ENCODE assay signal across 1 cellular context in the genomic region with DNA sequence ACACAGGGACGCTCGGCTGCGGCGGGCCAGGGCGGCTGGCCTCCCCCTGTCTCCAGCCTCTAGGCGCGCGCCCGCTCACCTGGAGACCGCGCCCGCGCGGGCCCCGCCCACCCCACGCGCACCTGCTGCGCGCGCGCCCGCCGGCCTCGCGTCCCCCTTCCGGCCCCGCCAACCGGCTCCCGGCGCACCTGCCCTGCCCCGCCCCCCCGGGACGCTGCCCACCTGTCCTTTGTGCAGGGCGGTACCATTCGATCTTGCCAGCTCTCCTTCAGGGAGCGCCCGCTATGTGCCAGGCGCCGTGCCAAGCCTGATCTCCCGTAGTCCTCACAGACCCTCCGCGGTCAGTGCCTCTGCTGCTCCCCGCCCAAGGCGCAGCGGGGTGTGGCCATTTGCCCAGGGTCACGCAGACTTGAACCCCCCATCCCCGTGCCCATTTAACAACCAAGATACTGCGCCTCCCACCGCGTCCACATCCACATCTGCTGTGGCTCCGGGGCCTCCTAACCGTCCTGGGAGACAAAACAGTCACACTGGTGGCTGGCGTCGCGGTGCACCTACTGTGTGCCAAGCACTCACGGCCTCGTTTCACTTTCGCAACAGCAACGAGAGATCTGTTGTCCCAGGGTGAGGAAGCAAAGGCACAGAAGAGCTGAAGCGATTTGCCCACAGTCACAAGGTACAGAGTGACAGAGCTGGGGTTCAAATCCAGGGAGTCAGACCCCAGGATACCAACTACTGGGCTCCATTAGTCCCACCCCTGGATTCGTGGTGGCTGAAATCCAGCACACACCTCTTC.
TF ChIP-seq lines count a peak whose summit lies in the region.

No MANE protein-coding gene starts in this region.

TF ChIP-seq in HEK293, 187 proteins besides CTCF, POLR2A, EP300 and RAD21 (continued from another document and continues in another):
- TF ChIP-seq, protein P1, sequence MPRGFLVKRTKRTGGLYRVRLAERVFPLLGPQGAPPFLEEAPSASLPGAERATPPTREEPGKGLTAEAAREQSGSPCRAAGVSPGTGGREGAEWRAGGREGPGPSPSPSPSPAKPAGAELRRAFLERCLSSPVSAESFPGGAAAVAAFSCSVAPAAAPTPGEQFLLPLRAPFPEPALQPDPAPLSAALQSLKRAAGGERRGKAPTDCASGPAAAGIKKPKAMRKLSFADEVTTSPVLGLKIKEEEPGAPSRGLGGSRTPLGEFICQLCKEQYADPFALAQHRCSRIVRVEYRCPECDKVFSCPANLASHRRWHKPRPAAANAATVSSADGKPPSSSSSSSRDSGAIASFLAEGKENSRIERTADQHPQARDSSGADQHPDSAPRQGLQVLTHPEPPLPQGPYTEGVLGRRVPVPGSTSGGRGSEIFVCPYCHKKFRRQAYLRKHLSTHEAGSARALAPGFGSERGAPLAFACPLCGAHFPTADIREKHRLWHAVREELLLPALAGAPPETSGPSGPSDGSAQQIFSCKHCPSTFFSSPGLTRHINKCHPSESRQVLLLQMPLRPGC (tag by site-specific recombination; IDR thresholded peaks at IDR 0.05) = no peak
- TF ChIP-seq KLF9 (tag by site-specific recombination; IDR thresholded peaks at IDR 0.05; ENCODE audit: low read depth) = 0 out of 2 replicates have a peak, but pooled peaks have one; percentile 13
- no peak for TF ChIP-seq ZNF560 (tag by site-specific recombination; IDR thresholded peaks at IDR 0.05; ENCODE audit: borderline replicate concordance)
- 0 out of 2 replicates have a peak, but pooled peaks have one; percentile 24 for TF ChIP-seq BCL11A (tag by site-specific recombination; IDR thresholded peaks at IDR 0.05; ENCODE audit: low read depth)
- TF ChIP-seq, protein P2, sequence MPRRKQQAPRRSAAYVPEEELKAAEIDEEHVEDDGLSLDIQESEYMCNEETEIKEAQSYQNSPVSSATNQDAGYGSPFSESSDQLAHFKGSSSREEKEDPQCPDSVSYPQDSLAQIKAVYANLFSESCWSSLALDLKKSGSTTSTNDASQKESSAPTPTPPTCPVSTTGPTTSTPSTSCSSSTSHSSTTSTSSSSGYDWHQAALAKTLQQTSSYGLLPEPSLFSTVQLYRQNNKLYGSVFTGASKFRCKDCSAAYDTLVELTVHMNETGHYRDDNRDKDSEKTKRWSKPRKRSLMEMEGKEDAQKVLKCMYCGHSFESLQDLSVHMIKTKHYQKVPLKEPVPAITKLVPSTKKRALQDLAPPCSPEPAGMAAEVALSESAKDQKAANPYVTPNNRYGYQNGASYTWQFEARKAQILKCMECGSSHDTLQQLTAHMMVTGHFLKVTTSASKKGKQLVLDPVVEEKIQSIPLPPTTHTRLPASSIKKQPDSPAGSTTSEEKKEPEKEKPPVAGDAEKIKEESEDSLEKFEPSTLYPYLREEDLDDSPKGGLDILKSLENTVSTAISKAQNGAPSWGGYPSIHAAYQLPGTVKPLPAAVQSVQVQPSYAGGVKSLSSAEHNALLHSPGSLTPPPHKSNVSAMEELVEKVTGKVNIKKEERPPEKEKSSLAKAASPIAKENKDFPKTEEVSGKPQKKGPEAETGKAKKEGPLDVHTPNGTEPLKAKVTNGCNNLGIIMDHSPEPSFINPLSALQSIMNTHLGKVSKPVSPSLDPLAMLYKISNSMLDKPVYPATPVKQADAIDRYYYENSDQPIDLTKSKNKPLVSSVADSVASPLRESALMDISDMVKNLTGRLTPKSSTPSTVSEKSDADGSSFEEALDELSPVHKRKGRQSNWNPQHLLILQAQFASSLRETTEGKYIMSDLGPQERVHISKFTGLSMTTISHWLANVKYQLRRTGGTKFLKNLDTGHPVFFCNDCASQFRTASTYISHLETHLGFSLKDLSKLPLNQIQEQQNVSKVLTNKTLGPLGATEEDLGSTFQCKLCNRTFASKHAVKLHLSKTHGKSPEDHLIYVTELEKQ (tag by site-specific recombination; IDR thresholded peaks at IDR 0.05; ENCODE audit: borderline replicate concordance) = no peak
- no peak for TF ChIP-seq ZNF549 (tag by site-specific recombination; IDR thresholded peaks at IDR 0.05)
- no peak for TF ChIP-seq ZNF768 (tag by site-specific recombination; IDR thresholded peaks at IDR 0.05)
- TF ChIP-seq ZNF121 (tag by site-specific recombination; IDR thresholded peaks at IDR 0.05) = no peak
- no peak for TF ChIP-seq ZNF2 (tag by site-specific recombination; IDR thresholded peaks at IDR 0.05)
- TF ChIP-seq, protein P3, sequence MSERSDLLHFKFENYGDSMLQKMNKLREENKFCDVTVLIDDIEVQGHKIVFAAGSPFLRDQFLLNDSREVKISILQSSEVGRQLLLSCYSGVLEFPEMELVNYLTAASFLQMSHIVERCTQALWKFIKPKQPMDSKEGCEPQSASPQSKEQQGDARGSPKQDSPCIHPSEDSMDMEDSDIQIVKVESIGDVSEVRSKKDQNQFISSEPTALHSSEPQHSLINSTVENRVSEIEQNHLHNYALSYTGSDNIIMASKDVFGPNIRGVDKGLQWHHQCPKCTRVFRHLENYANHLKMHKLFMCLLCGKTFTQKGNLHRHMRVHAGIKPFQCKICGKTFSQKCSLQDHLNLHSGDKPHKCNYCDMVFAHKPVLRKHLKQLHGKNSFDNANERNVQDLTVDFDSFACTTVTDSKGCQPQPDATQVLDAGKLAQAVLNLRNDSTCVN (tag by site-specific recombination; optimal IDR thresholded peaks at IDR 0.05) = peak; percentile 42
- TF ChIP-seq ZNF138 (tag by site-specific recombination; IDR thresholded peaks at IDR 0.05; ENCODE audit: borderline replicate concordance) = no peak
- TF ChIP-seq ZNF174 (tag by site-specific recombination; IDR thresholded peaks at IDR 0.05) = no peak
- no peak for TF ChIP-seq REPIN1 (tag by site-specific recombination; IDR thresholded peaks at IDR 0.05; ENCODE audit: low read depth)
- TF ChIP-seq ZNF223 (tag by site-specific recombination; IDR thresholded peaks at IDR 0.05) = no peak
- no peak for TF ChIP-seq GLI2 (tag by site-specific recombination; IDR thresholded peaks at IDR 0.05; ENCODE audit: borderline replicate concordance, low read depth)
- no peak for TF ChIP-seq SCRT2 (tag by site-specific recombination; IDR thresholded peaks at IDR 0.05)
- TF ChIP-seq ZNF529 (tag by site-specific recombination; IDR thresholded peaks at IDR 0.05; ENCODE audit: insufficient replicate concordance) = no peak
- TF ChIP-seq, protein P4, sequence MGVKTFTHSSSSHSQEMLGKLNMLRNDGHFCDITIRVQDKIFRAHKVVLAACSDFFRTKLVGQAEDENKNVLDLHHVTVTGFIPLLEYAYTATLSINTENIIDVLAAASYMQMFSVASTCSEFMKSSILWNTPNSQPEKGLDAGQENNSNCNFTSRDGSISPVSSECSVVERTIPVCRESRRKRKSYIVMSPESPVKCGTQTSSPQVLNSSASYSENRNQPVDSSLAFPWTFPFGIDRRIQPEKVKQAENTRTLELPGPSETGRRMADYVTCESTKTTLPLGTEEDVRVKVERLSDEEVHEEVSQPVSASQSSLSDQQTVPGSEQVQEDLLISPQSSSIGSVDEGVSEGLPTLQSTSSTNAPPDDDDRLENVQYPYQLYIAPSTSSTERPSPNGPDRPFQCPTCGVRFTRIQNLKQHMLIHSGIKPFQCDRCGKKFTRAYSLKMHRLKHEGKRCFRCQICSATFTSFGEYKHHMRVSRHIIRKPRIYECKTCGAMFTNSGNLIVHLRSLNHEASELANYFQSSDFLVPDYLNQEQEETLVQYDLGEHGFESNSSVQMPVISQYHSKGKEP (tag by site-specific recombination; IDR thresholded peaks at IDR 0.05) = no peak
- TF ChIP-seq ZNF184 (tag by site-specific recombination; IDR thresholded peaks at IDR 0.05) = no peak
- TF ChIP-seq ZNF544 (tag by site-specific recombination; IDR thresholded peaks at IDR 0.05) = no peak
- peak; percentile 33; the same call in 1 of the 2 replicates for TF ChIP-seq ZNF341 (tag by site-specific recombination; IDR thresholded peaks at IDR 0.05; ENCODE audit: low read depth)
- no peak for TF ChIP-seq ZNF19 (tag by site-specific recombination; IDR thresholded peaks at IDR 0.05; ENCODE audit: low read depth)
- no peak for TF ChIP-seq ZNF701 (tag by site-specific recombination; IDR thresholded peaks at IDR 0.05)
- peak; percentile 87 for TF ChIP-seq KLF1 (tag by site-specific recombination; IDR thresholded peaks at IDR 0.05)
- TF ChIP-seq ZNF302 (tag by site-specific recombination; IDR thresholded peaks at IDR 0.05; ENCODE audit: low read depth) = no peak
- TF ChIP-seq PRDM1 (tag by site-specific recombination; IDR thresholded peaks at IDR 0.05) = no peak
- TF ChIP-seq ZSCAN16 (tag by site-specific recombination; IDR thresholded peaks at IDR 0.05) = no peak
- TF ChIP-seq, protein P5, sequence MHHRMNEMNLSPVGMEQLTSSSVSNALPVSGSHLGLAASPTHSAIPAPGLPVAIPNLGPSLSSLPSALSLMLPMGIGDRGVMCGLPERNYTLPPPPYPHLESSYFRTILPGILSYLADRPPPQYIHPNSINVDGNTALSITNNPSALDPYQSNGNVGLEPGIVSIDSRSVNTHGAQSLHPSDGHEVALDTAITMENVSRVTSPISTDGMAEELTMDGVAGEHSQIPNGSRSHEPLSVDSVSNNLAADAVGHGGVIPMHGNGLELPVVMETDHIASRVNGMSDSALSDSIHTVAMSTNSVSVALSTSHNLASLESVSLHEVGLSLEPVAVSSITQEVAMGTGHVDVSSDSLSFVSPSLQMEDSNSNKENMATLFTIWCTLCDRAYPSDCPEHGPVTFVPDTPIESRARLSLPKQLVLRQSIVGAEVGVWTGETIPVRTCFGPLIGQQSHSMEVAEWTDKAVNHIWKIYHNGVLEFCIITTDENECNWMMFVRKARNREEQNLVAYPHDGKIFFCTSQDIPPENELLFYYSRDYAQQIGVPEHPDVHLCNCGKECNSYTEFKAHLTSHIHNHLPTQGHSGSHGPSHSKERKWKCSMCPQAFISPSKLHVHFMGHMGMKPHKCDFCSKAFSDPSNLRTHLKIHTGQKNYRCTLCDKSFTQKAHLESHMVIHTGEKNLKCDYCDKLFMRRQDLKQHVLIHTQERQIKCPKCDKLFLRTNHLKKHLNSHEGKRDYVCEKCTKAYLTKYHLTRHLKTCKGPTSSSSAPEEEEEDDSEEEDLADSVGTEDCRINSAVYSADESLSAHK (tag by site-specific recombination; IDR thresholded peaks at IDR 0.05) = no peak
- no peak for TF ChIP-seq ZNF155 (tag by site-specific recombination; IDR thresholded peaks at IDR 0.05)
- TF ChIP-seq ZNF658 (tag by site-specific recombination; IDR thresholded peaks at IDR 0.05) = no peak
- TF ChIP-seq, protein P6, sequence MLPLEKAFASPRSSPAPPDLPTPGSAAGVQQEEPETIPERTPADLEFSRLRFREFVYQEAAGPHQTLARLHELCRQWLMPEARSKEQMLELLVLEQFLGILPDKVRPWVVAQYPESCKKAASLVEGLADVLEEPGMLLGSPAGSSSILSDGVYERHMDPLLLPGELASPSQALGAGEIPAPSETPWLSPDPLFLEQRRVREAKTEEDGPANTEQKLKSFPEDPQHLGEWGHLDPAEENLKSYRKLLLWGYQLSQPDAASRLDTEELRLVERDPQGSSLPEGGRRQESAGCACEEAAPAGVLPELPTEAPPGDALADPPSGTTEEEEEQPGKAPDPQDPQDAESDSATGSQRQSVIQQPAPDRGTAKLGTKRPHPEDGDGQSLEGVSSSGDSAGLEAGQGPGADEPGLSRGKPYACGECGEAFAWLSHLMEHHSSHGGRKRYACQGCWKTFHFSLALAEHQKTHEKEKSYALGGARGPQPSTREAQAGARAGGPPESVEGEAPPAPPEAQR (tag by site-specific recombination; IDR thresholded peaks at IDR 0.05) = no peak
- TF ChIP-seq OSR2 (tag by site-specific recombination; IDR thresholded peaks at IDR 0.05) = no peak
- TF ChIP-seq ZBTB17 (tag by site-specific recombination; IDR thresholded peaks at IDR 0.05) = no peak
- no peak for TF ChIP-seq ZNF830 (tag by site-specific recombination; IDR thresholded peaks at IDR 0.05; ENCODE audit: low read depth)
- TF ChIP-seq ZFP37 (tag by site-specific recombination; IDR thresholded peaks at IDR 0.05) = no peak
- no peak for TF ChIP-seq SALL2 (tag by site-specific recombination; IDR thresholded peaks at IDR 0.05; ENCODE audit: borderline replicate concordance)
- peak; percentile 58 for TF ChIP-seq GLIS1 (tag by site-specific recombination; IDR thresholded peaks at IDR 0.05)
- no peak for TF ChIP-seq HOXD13 (CRISPR knock-in tag; IDR thresholded peaks at IDR 0.05; ENCODE audit: borderline replicate concordance)
- TF ChIP-seq ZIC2 (tag by site-specific recombination; IDR thresholded peaks at IDR 0.05) = peak; percentile 66
- TF ChIP-seq, protein P7, sequence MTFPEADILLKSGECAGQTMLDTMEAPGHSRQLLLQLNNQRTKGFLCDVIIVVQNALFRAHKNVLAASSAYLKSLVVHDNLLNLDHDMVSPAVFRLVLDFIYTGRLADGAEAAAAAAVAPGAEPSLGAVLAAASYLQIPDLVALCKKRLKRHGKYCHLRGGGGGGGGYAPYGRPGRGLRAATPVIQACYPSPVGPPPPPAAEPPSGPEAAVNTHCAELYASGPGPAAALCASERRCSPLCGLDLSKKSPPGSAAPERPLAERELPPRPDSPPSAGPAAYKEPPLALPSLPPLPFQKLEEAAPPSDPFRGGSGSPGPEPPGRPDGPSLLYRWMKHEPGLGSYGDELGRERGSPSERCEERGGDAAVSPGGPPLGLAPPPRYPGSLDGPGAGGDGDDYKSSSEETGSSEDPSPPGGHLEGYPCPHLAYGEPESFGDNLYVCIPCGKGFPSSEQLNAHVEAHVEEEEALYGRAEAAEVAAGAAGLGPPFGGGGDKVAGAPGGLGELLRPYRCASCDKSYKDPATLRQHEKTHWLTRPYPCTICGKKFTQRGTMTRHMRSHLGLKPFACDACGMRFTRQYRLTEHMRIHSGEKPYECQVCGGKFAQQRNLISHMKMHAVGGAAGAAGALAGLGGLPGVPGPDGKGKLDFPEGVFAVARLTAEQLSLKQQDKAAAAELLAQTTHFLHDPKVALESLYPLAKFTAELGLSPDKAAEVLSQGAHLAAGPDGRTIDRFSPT (tag by site-specific recombination; IDR thresholded peaks at IDR 0.05) = peak; percentile 81
- no peak for TF ChIP-seq ZNF16 (tag by site-specific recombination; IDR thresholded peaks at IDR 0.05; ENCODE audit: low read depth)
- TF ChIP-seq ZNF266 (tag by site-specific recombination; IDR thresholded peaks at IDR 0.05; ENCODE audit: low read depth) = no peak
- 0 out of 2 replicates have a peak, but pooled peaks have one; percentile 31 for TF ChIP-seq GLIS2 (tag by site-specific recombination; IDR thresholded peaks at IDR 0.05)
- 0 out of 2 replicates have a peak, but pooled peaks have one; percentile 10 for TF ChIP-seq ZFHX2 (tag by site-specific recombination; conservative IDR thresholded peaks at IDR 0.05)
- no peak for TF ChIP-seq ZNF843 (tag by site-specific recombination; IDR thresholded peaks at IDR 0.05)
